8 cellular contexts compared by ENCODE assay signal in genomic region chr19:3096267-3096901, GRCh38. TPM values are rescaled to one million over a fixed set of nuclear protein-coding genes. Genes with fewer than 3 reads are reported as not detected.
DNase-seq lines count a peak whose midpoint lies in the region; ATAC-seq and TF ChIP-seq lines count a peak whose summit lies in the region.

No MANE protein-coding gene starts in this region.

- H3K36me3 ChIP-seq in thoracic aorta = no peaks in the 10 kb centered on the region

- no peaks in the 10 kb centered on the region for H3K9me3 ChIP-seq in thoracic aorta

- peaks cover 38 to 63% of the 10 kb centered on the region in 2 donors for H3K4me1 ChIP-seq in thoracic aorta (ENCODE audit: control insufficient read depth in 1 of 2, low read depth in 2 of 2)

- TF ChIP-seq CTCF in activated CD8-positive, alpha-beta T cell treated with anti-CD3 and anti-CD28 coated beads for 36 hours (IDR thresholded peaks at IDR 0.05) = no peak
- no peak for TF ChIP-seq CTCF in MCF 10A (IDR thresholded peaks at IDR 0.05; ENCODE audit: unreplicated experiment)
- TF ChIP-seq CTCF in thoracic aorta (IDR thresholded peaks at IDR 0.05) = no peak

- H3K4me3 ChIP-seq in thoracic aorta = peak overlapping the region; percentile 91

- intact Hi-C loops in activated CD8-positive, alpha-beta T cell treated with anti-CD3 and anti-CD28 coated beads for 36 hours (cut with micrococcal nuclease) = no loop called here
- intact Hi-C loops in MCF 10A (cut with micrococcal nuclease) = no loop called here

- H3K9me3 Mint-ChIP-seq in activated CD8-positive, alpha-beta T cell treated with anti-CD3 and anti-CD28 coated beads for 36 hours = no peaks in the 10 kb centered on the region
- no peaks in the 10 kb centered on the region for H3K9me3 Mint-ChIP-seq in activated CD8-positive, alpha-beta T cell treated with anti-CD3 and anti-CD28 coated beads, Interleukin-2, amount 10 ng/mL, durations not matched to agents 7 days and 5 days (ENCODE audit: insufficient read depth)
- H3K9me3 Mint-ChIP-seq in MCF 10A (ENCODE audit: unreplicated experiment) (no peaks in the 10 kb centered on the region), memory B cell (no peaks in the 10 kb centered on the region)

- POLR2A ChIA-PET in activated CD8-positive, alpha-beta T cell treated with anti-CD3 and anti-CD28 coated beads for 36 hours (lab: Charles Lee) = interaction anchor here (1.0 kb wide), 1 partner anchor 128 kb away, joined by 3 read pairs; no protein-coding TSS in a partner anchor
- POLR2A ChIA-PET in activated CD8-positive, alpha-beta T cell treated with anti-CD3 and anti-CD28 coated beads, Interleukin-2, amount 10 ng/mL, durations not matched to agents 7 days and 5 days (lab: Charles Lee) = no interaction called here
- POLR2A ChIA-PET in MCF 10A (lab: Yijun Ruan, JAX) = interaction anchor here (1.0 to 4.0 kb wide), 7 partner anchors 34 to 196 kb away, joined by 3 to 16 read pairs (median 4); partner anchors contain the start of genes TLE5 and ZNF57

- CTCF ChIA-PET in activated CD8-positive, alpha-beta T cell treated with anti-CD3 and anti-CD28 coated beads for 36 hours (lab: Charles Lee) = interaction anchor here (0.6 to 3.1 kb wide), 3 partner anchors 8 to 21 kb away, joined by 3 to 16 read pairs (median 12); no protein-coding TSS in a partner anchor
- CTCF ChIA-PET in activated CD8-positive, alpha-beta T cell treated with anti-CD3 and anti-CD28 coated beads, Interleukin-2, amount 10 ng/mL, durations not matched to agents 7 days and 5 days (lab: Charles Lee) = interaction anchor here (1.0 to 2.2 kb wide), 3 partner anchors 7 to 146 kb away, joined by 4 to 14 read pairs (median 5); no protein-coding TSS in a partner anchor
- CTCF ChIA-PET in MCF 10A (lab: Yijun Ruan, JAX) = interaction anchor here (0.7 to 2.8 kb wide), 5 partner anchors 12 to 145 kb away, joined by 3 to 11 read pairs (median 5); no protein-coding TSS in a partner anchor

- H3K4me1 Mint-ChIP-seq in activated CD8-positive, alpha-beta T cell treated with anti-CD3 and anti-CD28 coated beads for 36 hours (ENCODE audit: low read depth) = peaks cover 30% of the 10 kb centered on the region
- peaks cover 19% of the 10 kb centered on the region for H3K4me1 Mint-ChIP-seq in activated CD8-positive, alpha-beta T cell treated with anti-CD3 and anti-CD28 coated beads, Interleukin-2, amount 10 ng/mL, durations not matched to agents 7 days and 5 days (ENCODE audit: low read depth)
- H3K4me1 Mint-ChIP-seq in MCF 10A (ENCODE audit: insufficient read depth, unreplicated experiment) = peaks cover 24% of the 10 kb centered on the region
- peaks cover 20% of the 10 kb centered on the region for H3K4me1 Mint-ChIP-seq in memory B cell

- peak overlapping the region; percentile 67 for H3K4me3 Mint-ChIP-seq in activated CD8-positive, alpha-beta T cell treated with anti-CD3 and anti-CD28 coated beads for 36 hours
- H3K4me3 Mint-ChIP-seq in activated CD8-positive, alpha-beta T cell treated with anti-CD3 and anti-CD28 coated beads, Interleukin-2, amount 10 ng/mL, durations not matched to agents 7 days and 5 days = no peak overlapping the region
- H3K4me3 Mint-ChIP-seq in MCF 10A (ENCODE audit: unreplicated experiment) (peak overlapping the region; percentile 93), memory B cell (peak overlapping the region; percentile 77)

- peak overlapping the region in 1 of 2 donors; percentile 91 for H3K27ac ChIP-seq in thoracic aorta

- no peak overlapping the region for H3K27ac Mint-ChIP-seq in activated CD8-positive, alpha-beta T cell treated with anti-CD3 and anti-CD28 coated beads for 36 hours
- H3K27ac Mint-ChIP-seq in activated CD8-positive, alpha-beta T cell treated with anti-CD3 and anti-CD28 coated beads, Interleukin-2, amount 10 ng/mL, durations not matched to agents 7 days and 5 days = no peak overlapping the region
- peak overlapping the region; percentile 88 for H3K27ac Mint-ChIP-seq in MCF 10A (ENCODE audit: low read depth, unreplicated experiment)
- no peak overlapping the region for H3K27ac Mint-ChIP-seq in memory B cell

- no peak for ATAC-seq in activated CD8-positive, alpha-beta T cell treated with anti-CD3 and anti-CD28 coated beads for 36 hours
- ATAC-seq in activated CD8-positive, alpha-beta T cell treated with anti-CD3 and anti-CD28 coated beads, Interleukin-2, amount 10 ng/mL, durations not matched to agents 7 days and 5 days = no peak
- no peak for ATAC-seq in memory B cell (ENCODE audit: low read depth)
- ATAC-seq in thoracic aorta (ENCODE audit: insufficient number of reproducible peaks, low FRiP score, low read depth) = no peak

- H3K36me3 Mint-ChIP-seq in activated CD8-positive, alpha-beta T cell treated with anti-CD3 and anti-CD28 coated beads for 36 hours (ENCODE audit: low read depth) = no peaks in the 10 kb centered on the region
- H3K36me3 Mint-ChIP-seq in activated CD8-positive, alpha-beta T cell treated with anti-CD3 and anti-CD28 coated beads, Interleukin-2, amount 10 ng/mL, durations not matched to agents 7 days and 5 days (ENCODE audit: low read depth) = no peaks in the 10 kb centered on the region
- H3K36me3 Mint-ChIP-seq in MCF 10A (ENCODE audit: insufficient read depth, unreplicated experiment) = no peaks in the 10 kb centered on the region
- H3K36me3 Mint-ChIP-seq in memory B cell = no peaks in the 10 kb centered on the region

- TSS peak; percentile 31 for BruUV-seq in MCF 10A (replicated peaks; lab: Mats Ljungman, UMichigan)

- H3K27me3 ChIP-seq in thoracic aorta (replicated peaks; ENCODE audit: insufficient read depth) = no peaks in the 10 kb centered on the region

- peaks cover 5% of the 10 kb centered on the region for H3K27me3 Mint-ChIP-seq in activated CD8-positive, alpha-beta T cell treated with anti-CD3 and anti-CD28 coated beads for 36 hours
- peaks cover 37% of the 10 kb centered on the region for H3K27me3 Mint-ChIP-seq in activated CD8-positive, alpha-beta T cell treated with anti-CD3 and anti-CD28 coated beads, Interleukin-2, amount 10 ng/mL, durations not matched to agents 7 days and 5 days (ENCODE audit: low read depth)
- H3K27me3 Mint-ChIP-seq in MCF 10A (ENCODE audit: insufficient read depth, unreplicated experiment) = no peaks in the 10 kb centered on the region
- peaks cover 4% of the 10 kb centered on the region for H3K27me3 Mint-ChIP-seq in memory B cell

- DNase-seq in activated CD8-positive, alpha-beta T cell treated with anti-CD3 and anti-CD28 coated beads for 36 hours = no peak
- no peak for DNase-seq in activated CD8-positive, alpha-beta T cell treated with anti-CD3 and anti-CD28 coated beads, Interleukin-2, amount 10 ng/mL, durations not matched to agents 7 days and 5 days
- DNase-seq in MCF 10A (ENCODE audit: unreplicated experiment) = no peak
- no peak for DNase-seq in memory B cell (ENCODE audit: low spot score in 2 of 2)
- no peak for DNase-seq in thoracic aorta (ENCODE audit: low spot score)
- DNase-seq in EL = no peak
- no peak for DNase-seq in NOMO-1 (lab: John Stamatoyannopoulos, UW; ENCODE audit: unreplicated experiment in 2 of 2)
- DNase-seq in occipital lobe (lab: John Stamatoyannopoulos, UW) = no peak

RNA-seq across cellular contexts. Expression of gene GNA11, which starts 2.2 kb away (rescaled TPM):
- total RNA-seq in activated CD8-positive, alpha-beta T cell treated with anti-CD3 and anti-CD28 coated beads for 36 hours = 1 to 10 TPM; 5.2 to 5.4 TPM
- under 1 TPM; 0.08 to 0.71 TPM for total RNA-seq in activated CD8-positive, alpha-beta T cell treated with anti-CD3 and anti-CD28 coated beads, Interleukin-2, amount 10 ng/mL, durations not matched to agents 7 days and 5 days
- total RNA-seq in MCF 10A (2022) (40.9 and 48.1 TPM in 2 replicates), thoracic aorta (100 to 1,000 TPM in 1 of 2 donors, 10 to 100 TPM in 1; 68.3 to 143 TPM), occipital lobe (56.8 TPM)

RNA-seq across cellular contexts. Expression of gene TLE5, which starts 34.1 kb away (rescaled TPM):
- 100 to 1,000 TPM; 283 to 296 TPM for total RNA-seq in activated CD8-positive, alpha-beta T cell treated with anti-CD3 and anti-CD28 coated beads for 36 hours
- 100 to 1,000 TPM; 635 to 655 TPM for total RNA-seq in activated CD8-positive, alpha-beta T cell treated with anti-CD3 and anti-CD28 coated beads, Interleukin-2, amount 10 ng/mL, durations not matched to agents 7 days and 5 days
- total RNA-seq in MCF 10A (2022) = 266 and 273 TPM in 2 replicates
- total RNA-seq in thoracic aorta = 100 to 1,000 TPM; 346 to 448 TPM
- total RNA-seq in occipital lobe = 95.8 TPM

RNA-seq across cellular contexts. Expression of gene GNA15, which starts 39.4 kb away (rescaled TPM):
- total RNA-seq in activated CD8-positive, alpha-beta T cell treated with anti-CD3 and anti-CD28 coated beads for 36 hours = 10 to 100 TPM; 44.1 to 45.5 TPM
- total RNA-seq in activated CD8-positive, alpha-beta T cell treated with anti-CD3 and anti-CD28 coated beads, Interleukin-2, amount 10 ng/mL, durations not matched to agents 7 days and 5 days = 10 to 100 TPM; 23.8 to 24.5 TPM
- total RNA-seq in MCF 10A (2022) (32.9 and 47.1 TPM in 2 replicates), thoracic aorta (10 to 100 TPM; 13.0 to 14.0 TPM), occipital lobe (1.9 TPM)
